In genomic region chr13:112263152-112263551, GRCh38 we compare ENCODE assay signal across 22 cellular contexts.
DNase-seq lines count a peak whose midpoint lies in the region; ATAC-seq lines count a peak whose summit lies in the region.
"Had no signal": no experiment of that assay in that cellular context is flagged by ENCODE, and none has a peak within 500 bp of the region (broad histone marks: within the 10 kb centered on the region; RNA-seq: fewer than 3 reads in every experiment).

No MANE protein-coding gene starts in this region.

- H2AK5ac ChIP-seq in neuronal stem cell (ENCODE audit: low read depth, low read length), result no peak overlapping the region

- H3K9me3 ChIP-seq in neuronal stem cell (replicated peaks in 1 of 2; ENCODE audit: control insufficient read depth in 2 of 2, insufficient read depth in 1 of 2, low read depth in 1 of 2, low read length in 2 of 2), result peaks cover 3 to 9% of the 10 kb centered on the region in 2 donors
- no peaks in the 10 kb centered on the region for H3K9me3 ChIP-seq in naive thymus-derived CD4-positive, alpha-beta T cell (ENCODE audit: control insufficient read depth in 2 of 3, low read length in 3 of 3)
- H3K9me3 ChIP-seq: A549; BE2C; BLaER1 treated with 17β-estradiol and CSF1 and Interleukin-3, amounts not matched to agents 10 nM and 100 nM; HAP-1 had no signal

- intact Hi-C loops in naive thymus-derived CD4-positive, alpha-beta T cell (cut with micrococcal nuclease), result no loop called here

- H3K79me1 ChIP-seq in neuronal stem cell (ENCODE audit: low read depth, low read length), result no peaks in the 10 kb centered on the region

- H3K4me2 ChIP-seq in neuronal stem cell (ENCODE audit: insufficient read depth, low read length, poor library complexity, severe bottlenecking), result no peak overlapping the region
- H3K4me2 ChIP-seq: A549; BLaER1 treated with 17β-estradiol and CSF1 and Interleukin-3, amounts not matched to agents 10 nM and 100 nM had no signal

- peak overlapping the region; percentile 4 for H3K14ac ChIP-seq in neuronal stem cell (ENCODE audit: low read length)

- H3K23ac ChIP-seq in neuronal stem cell (ENCODE audit: low read depth, low read length, poor library complexity), result no peak overlapping the region

- ATAC-seq in activated CD8-positive, alpha-beta memory T cell treated with anti-CD3 and anti-CD28 coated beads, Interleukin-2, amount 10 ng/mL, durations not matched to agents 7 days and 5 days, result no peak
- no peak for ATAC-seq in naive thymus-derived CD4-positive, alpha-beta T cell
- ATAC-seq: A549 had no signal

- H3K4me1 Mint-ChIP-seq in activated CD8-positive, alpha-beta memory T cell treated with anti-CD3 and anti-CD28 coated beads, Interleukin-2, amount 10 ng/mL, durations not matched to agents 7 days and 5 days, result no peaks in the 10 kb centered on the region
- H3K4me1 Mint-ChIP-seq in naive thymus-derived CD4-positive, alpha-beta T cell, result no peaks in the 10 kb centered on the region
- H3K4me1 Mint-ChIP-seq: CD14-positive monocyte; CD8-positive, alpha-beta memory T cell had no signal

- no peak overlapping the region for H2BK12ac ChIP-seq in neuronal stem cell (ENCODE audit: low read length)

- H3K9me3 Mint-ChIP-seq in activated CD8-positive, alpha-beta memory T cell treated with anti-CD3 and anti-CD28 coated beads, Interleukin-2, amount 10 ng/mL, durations not matched to agents 7 days and 5 days (ENCODE audit: low read depth), result no peaks in the 10 kb centered on the region
- H3K9me3 Mint-ChIP-seq in naive thymus-derived CD4-positive, alpha-beta T cell, result peaks cover 0 to 4% (median 0%) of the 10 kb centered on the region in 11 donors
- H3K9me3 Mint-ChIP-seq: CD4-positive, alpha-beta T cell had no signal

- DNase-seq in activated CD8-positive, alpha-beta memory T cell treated with anti-CD3 and anti-CD28 coated beads for 24 hours, result peak; percentile 5
- DNase-seq in activated CD8-positive, alpha-beta memory T cell treated with anti-CD3 and anti-CD28 coated beads, Interleukin-2, amount 10 ng/mL, durations not matched to agents 7 days and 5 days, result no peak
- DNase-seq in islet precursor cell, result peak; percentile 49
- DNase-seq in neuronal stem cell (ENCODE audit: low spot score), result no peak
- no peak for DNase-seq in naive thymus-derived CD4-positive, alpha-beta T cell
- no peak for DNase-seq in NCI-H345 (lab: John Stamatoyannopoulos, UW)
- no peak for DNase-seq in GDM1 (lab: John Stamatoyannopoulos, UW)
- DNase-seq: 8988T; ACHN; AML-193; BE2C; CD4-positive, alpha-beta T cell; CD8-positive, alpha-beta memory T cell; DMS 273 treated with DMSO at 0.1 percent for 48 hours; DMS79; EL; GF-D8; GOT3 had no signal

- no peak overlapping the region for H2BK5ac ChIP-seq in neuronal stem cell (ENCODE audit: low read length)

- no peak overlapping the region for H3K4me3 Mint-ChIP-seq in activated CD8-positive, alpha-beta memory T cell treated with anti-CD3 and anti-CD28 coated beads, Interleukin-2, amount 10 ng/mL, durations not matched to agents 7 days and 5 days
- no peak overlapping the region for H3K4me3 Mint-ChIP-seq in naive thymus-derived CD4-positive, alpha-beta T cell
- H3K4me3 Mint-ChIP-seq: CD14-positive monocyte; CD4-positive, alpha-beta T cell; CD8-positive, alpha-beta memory T cell had no signal

- H2BK120ac ChIP-seq in neuronal stem cell (ENCODE audit: low read depth, low read length), result no peak overlapping the region

- peaks cover 13% of the 10 kb centered on the region for H3K27me3 Mint-ChIP-seq in activated CD8-positive, alpha-beta memory T cell treated with anti-CD3 and anti-CD28 coated beads, Interleukin-2, amount 10 ng/mL, durations not matched to agents 7 days and 5 days
- H3K27me3 Mint-ChIP-seq in naive thymus-derived CD4-positive, alpha-beta T cell, result peaks cover 3 to 19% (median 4%) of the 10 kb centered on the region in 5 donors

- peaks cover 0 to 1% of the 10 kb centered on the region in 2 donors for H3K4me1 ChIP-seq in neuronal stem cell (ENCODE audit: control insufficient read depth in 2 of 2, insufficient read depth in 1 of 2, low read depth in 1 of 2, low read length in 2 of 2)
- H3K4me1 ChIP-seq in naive thymus-derived CD4-positive, alpha-beta T cell (ENCODE audit: control insufficient read depth in 2 of 2, insufficient read depth in 2 of 2, low read length in 2 of 2), result no peaks in the 10 kb centered on the region
- H3K4me1 ChIP-seq: A549; BE2C; BLaER1 treated with 17β-estradiol and CSF1 and Interleukin-3, amounts not matched to agents 10 nM and 100 nM; HAP-1 had no signal

- no peaks in the 10 kb centered on the region for H3K36me3 ChIP-seq in neuronal stem cell (replicated peaks in 1 of 2; ENCODE audit: control insufficient read depth in 2 of 2, insufficient read depth in 2 of 2, low read length in 2 of 2)
- H3K36me3 ChIP-seq in naive thymus-derived CD4-positive, alpha-beta T cell (ENCODE audit: control insufficient read depth in 2 of 3, insufficient read depth in 3 of 3, low read length in 3 of 3), result no peaks in the 10 kb centered on the region
- H3K36me3 ChIP-seq: BE2C; BLaER1 treated with 17β-estradiol and CSF1 and Interleukin-3, amounts not matched to agents 10 nM and 100 nM; HAP-1 had no signal

- H4K91ac ChIP-seq in neuronal stem cell (ENCODE audit: low read depth, low read length, poor library complexity), result no peak overlapping the region

- POLR2A ChIA-PET in naive thymus-derived CD4-positive, alpha-beta T cell (lab: Charles Lee), result no interaction called here

- H3K27me3 ChIP-seq in neuronal stem cell (ENCODE audit: control insufficient read depth in 3 of 3, insufficient read depth in 3 of 3, low read depth in 1 of 3, low read length in 3 of 3), result no peaks in the 10 kb centered on the region
- H3K27me3 ChIP-seq in naive thymus-derived CD4-positive, alpha-beta T cell (ENCODE audit: control insufficient read depth in 2 of 2, insufficient read depth in 2 of 2, low read length in 2 of 2), result no peaks in the 10 kb centered on the region
- H3K27me3 ChIP-seq: BLaER1 treated with 17β-estradiol and CSF1 and Interleukin-3, amounts not matched to agents 10 nM and 100 nM had no signal

- H4K8ac ChIP-seq in neuronal stem cell (ENCODE audit: low read depth, low read length), result no peak overlapping the region

- CTCF ChIA-PET in activated CD8-positive, alpha-beta memory T cell treated with anti-CD3 and anti-CD28 coated beads, Interleukin-2, amount 10 ng/mL, durations not matched to agents 7 days and 5 days (lab: Charles Lee), result no interaction called here
- CTCF ChIA-PET in naive thymus-derived CD4-positive, alpha-beta T cell (lab: Charles Lee), result no interaction called here

- H3K4me3 ChIP-seq in neuronal stem cell (ENCODE audit: low read length in 2 of 2), result no peak overlapping the region
- H3K4me3 ChIP-seq in naive thymus-derived CD4-positive, alpha-beta T cell (ENCODE audit: low read length), result no peak overlapping the region
- H3K4me3 ChIP-seq: A549; BLaER1 treated with 17β-estradiol and CSF1 and Interleukin-3, amounts not matched to agents 10 nM and 100 nM; HAP-1 had no signal

- H2BK15ac ChIP-seq in neuronal stem cell (ENCODE audit: low read length), result no peak overlapping the region

- WGBS in neuronal stem cell (ENCODE audit: extremely low coverage in 2 of 2, insufficient read length in 2 of 2, insufficient replicate concordance in 1 of 2), 2 donors, result no CpG with 5 or more reads among the region's 7 CpGs

- H3K27ac ChIP-seq in neuronal stem cell (replicated peaks; ENCODE audit: low read length), result no peak overlapping the region
- no peak overlapping the region for H3K27ac ChIP-seq in naive thymus-derived CD4-positive, alpha-beta T cell (ENCODE audit: low read depth, low read length)
- H3K27ac ChIP-seq: A549; BLaER1 treated with 17β-estradiol and CSF1 and Interleukin-3, amounts not matched to agents 10 nM and 100 nM had no signal

- no peak overlapping the region for H3K27ac Mint-ChIP-seq in activated CD8-positive, alpha-beta memory T cell treated with anti-CD3 and anti-CD28 coated beads, Interleukin-2, amount 10 ng/mL, durations not matched to agents 7 days and 5 days
- no peak overlapping the region for H3K27ac Mint-ChIP-seq in naive thymus-derived CD4-positive, alpha-beta T cell
- H3K27ac Mint-ChIP-seq: CD14-positive monocyte; CD4-positive, alpha-beta T cell; CD8-positive, alpha-beta memory T cell had no signal

- no peak overlapping the region for H3K4ac ChIP-seq in neuronal stem cell (ENCODE audit: low read length)

- H3K36me3 Mint-ChIP-seq in activated CD8-positive, alpha-beta memory T cell treated with anti-CD3 and anti-CD28 coated beads, Interleukin-2, amount 10 ng/mL, durations not matched to agents 7 days and 5 days, result no peaks in the 10 kb centered on the region
- H3K36me3 Mint-ChIP-seq in naive thymus-derived CD4-positive, alpha-beta T cell, result no peaks in the 10 kb centered on the region
- H3K36me3 Mint-ChIP-seq: CD14-positive monocyte; CD8-positive, alpha-beta memory T cell had no signal

- H3K9ac ChIP-seq in neuronal stem cell (ENCODE audit: low read depth, low read length, poor library complexity), result no peak overlapping the region
- H3K9ac ChIP-seq: BLaER1 treated with 17β-estradiol and CSF1 and Interleukin-3, amounts not matched to agents 10 nM and 100 nM had no signal

- H2AFZ ChIP-seq in neuronal stem cell (ENCODE audit: low read length), result no peak overlapping the region

- H3K18ac ChIP-seq in neuronal stem cell (ENCODE audit: low read length), result peak overlapping the region; percentile 51

Comparison
In these comparisons a context has a peak if more than half of its experiments do, and no peak if none do; other contexts are left out.
1. DNase-seq: peak in activated CD8-positive, alpha-beta memory T cell treated with anti-CD3 and anti-CD28 coated beads for 24 hours (single experiment) and islet precursor cell (single experiment); none in activated CD8-positive, alpha-beta memory T cell treated with anti-CD3 and anti-CD28 coated beads, Interleukin-2, amount 10 ng/mL, durations not matched to agents 7 days and 5 days (single experiment), neuronal stem cell (single experiment), naive thymus-derived CD4-positive, alpha-beta T cell (0 of 9), NCI-H345 (single experiment) and GDM1 (single experiment).